In genomic region chr7:103866919-103867318, GRCh38 we compare ENCODE assay signal across 19 cellular contexts.
DNase-seq lines count a peak whose midpoint lies in the region; ATAC-seq and TF ChIP-seq lines count a peak whose summit lies in the region.
"Had no signal": no experiment of that assay in that cellular context is flagged by ENCODE, and none has a peak within 500 bp of the region (broad histone marks: within the 10 kb centered on the region; RNA-seq: fewer than 3 reads in every experiment).

No MANE protein-coding gene starts in this region.

- no peak for ATAC-seq in HG03469 (IDR thresholded peaks at IDR 0.05; ENCODE audit: unreplicated experiment)
- ATAC-seq: activated T-cell treated with anti-CD3 and anti-CD28 coated beads, Interleukin-2, amount 50 U/mL, for 72 hours; stimulated activated naive CD8-positive, alpha-beta T cell treated with anti-CD3 and anti-CD28 coated beads, Interleukin-15, amount 100 ng/mL, for 72 hours; upper lobe of right lung had no signal

- H3K36me3 Mint-ChIP-seq in activated CD4-positive, alpha-beta memory T cell treated with anti-CD3 and anti-CD28 coated beads, Interleukin-2, amount 10 ng/mL, durations not matched to agents 7 days and 5 days (ENCODE audit: low read depth): no peaks in the 10 kb centered on the region
- H3K36me3 Mint-ChIP-seq: activated naive CD8-positive, alpha-beta T cell treated with anti-CD3 and anti-CD28 coated beads, Interleukin-2, amount 10 ng/mL, durations not matched to agents 7 days and 5 days; CD4-positive, alpha-beta memory T cell had no signal

- no peaks in the 10 kb centered on the region for H3K4me1 Mint-ChIP-seq in activated CD4-positive, alpha-beta memory T cell treated with anti-CD3 and anti-CD28 coated beads, Interleukin-2, amount 10 ng/mL, durations not matched to agents 7 days and 5 days
- H3K4me1 Mint-ChIP-seq: activated naive CD8-positive, alpha-beta T cell treated with anti-CD3 and anti-CD28 coated beads, Interleukin-2, amount 10 ng/mL, durations not matched to agents 7 days and 5 days; CD4-positive, alpha-beta memory T cell; stimulated activated naive CD8-positive, alpha-beta T cell treated with anti-CD3 and anti-CD28 coated beads, Interleukin-15, amount 100 ng/mL, for 72 hours had no signal

- WGBS in smooth muscle cell (ENCODE audit: low lambda C conversion rate): 83% methylated on average over 4 of the region's 4 CpGs

- no peak overlapping the region for H3K27ac Mint-ChIP-seq in activated CD4-positive, alpha-beta memory T cell treated with anti-CD3 and anti-CD28 coated beads, Interleukin-2, amount 10 ng/mL, durations not matched to agents 7 days and 5 days
- H3K27ac Mint-ChIP-seq: activated naive CD8-positive, alpha-beta T cell treated with anti-CD3 and anti-CD28 coated beads, Interleukin-2, amount 10 ng/mL, durations not matched to agents 7 days and 5 days; activated T-cell treated with anti-CD3 and anti-CD28 coated beads, Interleukin-2, amount 50 U/mL, for 72 hours; CD4-positive, alpha-beta memory T cell; nephron progenitor cell; stimulated activated naive CD8-positive, alpha-beta T cell treated with anti-CD3 and anti-CD28 coated beads, Interleukin-15, amount 100 ng/mL, for 72 hours had no signal

- POLR2A ChIA-PET in activated CD4-positive, alpha-beta memory T cell treated with anti-CD3 and anti-CD28 coated beads, Interleukin-2, amount 10 ng/mL, durations not matched to agents 7 days and 5 days (lab: Charles Lee): no interaction called here

- H3F3A ChIP-seq in smooth muscle cell (ENCODE audit: low read depth): no peaks in the 10 kb centered on the region

- peak; percentile 69 for DNase-seq in COR-L47 (lab: John Stamatoyannopoulos, UW)
- peak; percentile 52 for DNase-seq in NCI-H1436 (lab: John Stamatoyannopoulos, UW)
- DNase-seq in NCI-H345 treated with DMSO at 0.1 percent for 48 hours (lab: John Stamatoyannopoulos, UW; ENCODE audit: unreplicated experiment): peak; percentile 87
- DNase-seq in cerebellar cortex (ENCODE audit: low spot score): peak; percentile 48
- no peak for DNase-seq in smooth muscle cell (lab: John Stamatoyannopoulos, UW; ENCODE audit: unreplicated experiment)
- no peak for DNase-seq in GM03348 (ENCODE audit: low spot score)
- no peak for DNase-seq in activated CD4-positive, alpha-beta memory T cell treated with anti-CD3 and anti-CD28 coated beads, Interleukin-2, amount 10 ng/mL, durations not matched to agents 7 days and 5 days
- DNase-seq: ACHN; activated naive CD8-positive, alpha-beta T cell treated with anti-CD3 and anti-CD28 coated beads, Interleukin-2, amount 10 ng/mL, durations not matched to agents 7 days and 5 days; activated T-cell treated with anti-CD3 and anti-CD28 coated beads, Interleukin-2, amount 50 U/mL, for 72 hours; CD4-positive, alpha-beta memory T cell; GDM1; GOT3; mesendoderm; NCI-H524; nephron progenitor cell; stimulated activated naive CD8-positive, alpha-beta T cell treated with anti-CD3 and anti-CD28 coated beads, Interleukin-15, amount 100 ng/mL, for 72 hours; upper lobe of right lung had no signal

- H3K27me3 ChIP-seq in smooth muscle cell (ENCODE audit: low read depth): peaks cover 4% of the 10 kb centered on the region
- H3K27me3 ChIP-seq: upper lobe of right lung had no signal

- H3K9me3 Mint-ChIP-seq in activated CD4-positive, alpha-beta memory T cell treated with anti-CD3 and anti-CD28 coated beads, Interleukin-2, amount 10 ng/mL, durations not matched to agents 7 days and 5 days: no peaks in the 10 kb centered on the region
- H3K9me3 Mint-ChIP-seq: activated naive CD8-positive, alpha-beta T cell treated with anti-CD3 and anti-CD28 coated beads, Interleukin-2, amount 10 ng/mL, durations not matched to agents 7 days and 5 days; activated T-cell treated with anti-CD3 and anti-CD28 coated beads, Interleukin-2, amount 50 U/mL, for 72 hours; stimulated activated naive CD8-positive, alpha-beta T cell treated with anti-CD3 and anti-CD28 coated beads, Interleukin-15, amount 100 ng/mL, for 72 hours had no signal

- no peaks in the 10 kb centered on the region for H3K79me2 ChIP-seq in smooth muscle cell (ENCODE audit: low read depth)

- no peak overlapping the region for H3K9ac ChIP-seq in smooth muscle cell (ENCODE audit: low read depth)

- H3K9me3 ChIP-seq in smooth muscle cell (replicated peaks; ENCODE audit: low read depth): no peaks in the 10 kb centered on the region
- H3K9me3 ChIP-seq: upper lobe of right lung had no signal

- no peak overlapping the region for H3K4me3 Mint-ChIP-seq in activated CD4-positive, alpha-beta memory T cell treated with anti-CD3 and anti-CD28 coated beads, Interleukin-2, amount 10 ng/mL, durations not matched to agents 7 days and 5 days
- H3K4me3 Mint-ChIP-seq: activated naive CD8-positive, alpha-beta T cell treated with anti-CD3 and anti-CD28 coated beads, Interleukin-2, amount 10 ng/mL, durations not matched to agents 7 days and 5 days; activated T-cell treated with anti-CD3 and anti-CD28 coated beads, Interleukin-2, amount 50 U/mL, for 72 hours; CD4-positive, alpha-beta memory T cell; nephron progenitor cell; stimulated activated naive CD8-positive, alpha-beta T cell treated with anti-CD3 and anti-CD28 coated beads, Interleukin-15, amount 100 ng/mL, for 72 hours had no signal

- no peak overlapping the region for H3K27ac ChIP-seq in smooth muscle cell (ENCODE audit: low read depth)
- H3K27ac ChIP-seq: upper lobe of right lung had no signal

- H4K20me1 ChIP-seq in smooth muscle cell (ENCODE audit: low read depth): no peaks in the 10 kb centered on the region

- no peak overlapping the region for H2AFZ ChIP-seq in smooth muscle cell (ENCODE audit: low read depth)

- CTCF ChIA-PET in activated CD4-positive, alpha-beta memory T cell treated with anti-CD3 and anti-CD28 coated beads, Interleukin-2, amount 10 ng/mL, durations not matched to agents 7 days and 5 days (lab: Charles Lee): no interaction called here

- H3K27me3 Mint-ChIP-seq in activated CD4-positive, alpha-beta memory T cell treated with anti-CD3 and anti-CD28 coated beads, Interleukin-2, amount 10 ng/mL, durations not matched to agents 7 days and 5 days: no peaks in the 10 kb centered on the region
- H3K27me3 Mint-ChIP-seq: activated naive CD8-positive, alpha-beta T cell treated with anti-CD3 and anti-CD28 coated beads, Interleukin-2, amount 10 ng/mL, durations not matched to agents 7 days and 5 days; CD4-positive, alpha-beta memory T cell; stimulated activated naive CD8-positive, alpha-beta T cell treated with anti-CD3 and anti-CD28 coated beads, Interleukin-15, amount 100 ng/mL, for 72 hours had no signal

- no peaks in the 10 kb centered on the region for H3K36me3 ChIP-seq in smooth muscle cell (ENCODE audit: low read depth)
- H3K36me3 ChIP-seq: upper lobe of right lung had no signal

- no peak for TF ChIP-seq CTCF in smooth muscle cell (IDR thresholded peaks at IDR 0.05; ENCODE audit: borderline replicate concordance, insufficient read depth, poor library complexity, severe bottlenecking)

- H3K4me2 ChIP-seq in smooth muscle cell: no peak overlapping the region

- no peaks in the 10 kb centered on the region for H3K4me1 ChIP-seq in smooth muscle cell (ENCODE audit: low read depth)
- H3K4me1 ChIP-seq: upper lobe of right lung had no signal

- H3K4me3 ChIP-seq in smooth muscle cell: no peak overlapping the region
- H3K4me3 ChIP-seq: upper lobe of right lung had no signal

Comparison
In these comparisons a context has a peak if more than half of its experiments do, and no peak if none do; other contexts are left out.
1. DNase-seq: peak in COR-L47 (single experiment), NCI-H1436 (single experiment), NCI-H345 treated with DMSO at 0.1 percent for 48 hours (single experiment) and cerebellar cortex (single experiment); none in smooth muscle cell (single experiment), GM03348 (single experiment) and activated CD4-positive, alpha-beta memory T cell treated with anti-CD3 and anti-CD28 coated beads, Interleukin-2, amount 10 ng/mL, durations not matched to agents 7 days and 5 days (single experiment).